In genomic region chr3:195162033-195162669, GRCh38 we compare ENCODE assay signal across 9 cellular contexts.
A peak's percentile ranks its signal among the peaks of the same experiment; 100 is the strongest.
DNase-seq lines count a peak whose midpoint lies in the region; ATAC-seq, FAIRE-seq and TF ChIP-seq lines count a peak whose summit lies in the region.
"Had no signal": no experiment of that assay in that cellular context is flagged by ENCODE, and none has a peak within 500 bp of the region (broad histone marks: within the 10 kb centered on the region; RNA-seq: fewer than 3 reads in every experiment).

No MANE protein-coding gene starts in this region.

- no TSS peak for BruUV-seq in GM12878 (replicated peaks; lab: Mats Ljungman, UMichigan)

- intact Hi-C loops in GM12878 (cut with micrococcal nuclease; ENCODE audit: unreplicated experiment): no loop called here

- no peaks in the 10 kb centered on the region for H3K9me3 ChIP-seq in GM12878 (replicated peaks; ENCODE audit: control insufficient read depth, insufficient read depth, low read length)

- TF ChIP-seq CTCF in GM12878 (IDR thresholded peaks at IDR 0.05 in 2 of 3, conservative IDR thresholded peaks at IDR 0.05 in 1 of 3; ENCODE audit: control insufficient read depth in 2 of 3, extremely low read depth in 1 of 3, insufficient read depth in 1 of 3, low read depth in 3 of 3, low read length in 3 of 3): no peak

- no peak for TF ChIP-seq EP300 in GM12878 (IDR thresholded peaks at IDR 0.05; ENCODE audit: borderline replicate concordance in 1 of 2, control insufficient read depth in 1 of 2, low read depth in 2 of 2, low read length in 2 of 2)

- H3K27me3 ChIP-seq in GM12878 (replicated peaks in 1 of 2; ENCODE audit: control insufficient read depth in 2 of 2, insufficient read depth in 2 of 2, low read length in 1 of 2) (no peaks in the 10 kb centered on the region), rectal smooth muscle tissue (ENCODE audit: control insufficient read depth, insufficient read depth, low read length) (no peaks in the 10 kb centered on the region)

- FAIRE-seq in GM12878 (lab: Jason Lieb, UNC): no peak
- FAIRE-seq: colon had no signal

- H3K4me2 ChIP-seq in GM12878 (ENCODE audit: control insufficient read depth, insufficient read depth): peak overlapping the region; percentile 61

- RAD21 ChIA-PET in GM12878 (lab: Charles Lee; ENCODE audit: unreplicated experiment): interaction anchor here (0.8 to 2.1 kb wide), 3 partner anchors 12 to 91 kb away, joined by 3 to 5 read pairs (median 4); no protein-coding TSS in a partner anchor

- 57% methylated on average over 15 of the region's 15 CpGs for WGBS in GM12878 (ENCODE audit: insufficient coverage, insufficient replicate concordance, low lambda C conversion rate, missing lambda C conversion rate)

- CTCF ChIA-PET in GM12878 (lab: Yijun Ruan, JAX): interaction anchor here (0.7 to 1.3 kb wide), 5 partner anchors 37 to 491 kb away, joined by 3 read pairs; partner anchors contain the start of gene LSG1

- H3K4me3 ChIP-seq in GM12878 (no peak overlapping the region), rectal smooth muscle tissue (ENCODE audit: low read length) (no peak overlapping the region)

- ATAC-seq in GM18909 (IDR thresholded peaks at IDR 0.05; ENCODE audit: poor library complexity, unreplicated experiment): peak; percentile 74
- ATAC-seq in HG03139 (IDR thresholded peaks at IDR 0.05; ENCODE audit: unreplicated experiment): peak; percentile 57
- peak; percentile 80 for ATAC-seq in GM12878

- peak; percentile 46; the same call in 1 of the 2 replicates for TF ChIP-seq POLR2A in GM12878 (IDR thresholded peaks at IDR 0.05; ENCODE audit: low read depth, low read length)

- SMC1A ChIA-PET in GM12878 (lab: Charles Lee; ENCODE audit: uncharacterized antibody, unreplicated experiment): interaction anchor here (0.7 to 1.3 kb wide), 7 partner anchors 8 to 479 kb away, joined by 3 to 10 read pairs (median 4); no protein-coding TSS in a partner anchor

- POLR2A ChIA-PET in GM12878 (lab: Charles Lee): interaction anchor here (0.6 to 1.2 kb wide), 5 partner anchors 11 to 85 kb away, joined by 3 to 5 read pairs (median 3); no protein-coding TSS in a partner anchor

- H3K36me3 ChIP-seq in GM12878 (ENCODE audit: control insufficient read depth in 2 of 2, insufficient read depth in 2 of 2, low read length in 1 of 2) (no peaks in the 10 kb centered on the region; a peak in 1 of 4 replicates), rectal smooth muscle tissue (ENCODE audit: control insufficient read depth, insufficient read depth, low read length) (no peaks in the 10 kb centered on the region)

- H3K79me2 ChIP-seq in GM12878 (ENCODE audit: control insufficient read depth, insufficient read depth, low read length): no peaks in the 10 kb centered on the region

- in situ Hi-C loops in GM12878 (cut with MboI): no loop called here

- peak overlapping the region; percentile 17; the same call in 1 of the 2 replicates for H3K9ac ChIP-seq in GM12878 (ENCODE audit: control insufficient read depth, insufficient read depth, low read length)
- no peak overlapping the region for H3K9ac ChIP-seq in rectal smooth muscle tissue (ENCODE audit: low read length)

- peaks cover 30% of the 10 kb centered on the region for H3K4me1 ChIP-seq in GM12878 (ENCODE audit: control insufficient read depth, insufficient read depth, low read length)
- peaks cover 7% of the 10 kb centered on the region for H3K4me1 ChIP-seq in rectal smooth muscle tissue (ENCODE audit: control insufficient read depth, insufficient read depth, low read length)

- peak overlapping the region; percentile 49 for H2AFZ ChIP-seq in GM12878 (ENCODE audit: control insufficient read depth, low read depth, low read length)

- no peak for TF ChIP-seq RAD21 in GM12878 (IDR thresholded peaks at IDR 0.05; ENCODE audit: insufficient read depth, low read depth, low read length)

- H3K27ac ChIP-seq in GM12878 (ENCODE audit: control insufficient read depth, insufficient read depth): peak overlapping the region; percentile 54
- peak overlapping the region; percentile 23 for H3K27ac ChIP-seq in rectal smooth muscle tissue (ENCODE audit: low read depth, low read length)

- no peaks in the 10 kb centered on the region; the same call in 1 of the 2 replicates for H4K20me1 ChIP-seq in GM12878 (ENCODE audit: control insufficient read depth, insufficient read depth)

- no peak for DNase-seq in GM12878 (ENCODE audit: low read depth, low spot score)
- no peak for DNase-seq in COR-L47 (lab: John Stamatoyannopoulos, UW)
- no peak for DNase-seq in NK-92 (lab: John Stamatoyannopoulos, UW; ENCODE audit: unreplicated experiment)
- DNase-seq in NCI-H2171 treated with DMSO at 0.1 percent for 48 hours (lab: John Stamatoyannopoulos, UW): no peak
- DNase-seq in NCI-H2107 (lab: John Stamatoyannopoulos, UW): no peak

TF ChIP-seq in GM12878, 131 proteins besides CTCF, POLR2A, EP300 and RAD21 (continues in another document):
- TF ChIP-seq ZBTB40 (IDR thresholded peaks at IDR 0.05; ENCODE audit: borderline replicate concordance) (no peak), TAF1 (IDR thresholded peaks at IDR 0.05; ENCODE audit: borderline replicate concordance, low read depth, low read length) (no peak), RAD51 (IDR thresholded peaks at IDR 0.05) (no peak), FOXM1 (IDR thresholded peaks at IDR 0.05; ENCODE audit: low read depth, low read length) (no peak), GABPA (IDR thresholded peaks at IDR 0.05; ENCODE audit: low read depth) (0 out of 2 replicates have a peak, but pooled peaks have one; percentile 36), CHD2 (IDR thresholded peaks at IDR 0.05; ENCODE audit: borderline replicate concordance, low read depth, low read length) (no peak), BACH1 (IDR thresholded peaks at IDR 0.05; ENCODE audit: borderline replicate concordance) (no peak), SMAD5 (IDR thresholded peaks at IDR 0.05; ENCODE audit: low read depth) (no peak), SMC3 (IDR thresholded peaks at IDR 0.05; ENCODE audit: borderline replicate concordance, low read length) (no peak), NFIC (IDR thresholded peaks at IDR 0.05; ENCODE audit: low read depth, low read length) (no peak), RCOR1 (conservative IDR thresholded peaks at IDR 0.05; ENCODE audit: low read depth, low read length) (no peak), POLR2AphosphoS2 (IDR thresholded peaks at IDR 0.05; ENCODE audit: low read depth, low read length) (no peak), MYC (IDR thresholded peaks at IDR 0.05; ENCODE audit: insufficient read depth, insufficient read length, insufficient replicate concordance, low read length, severe bottlenecking) (no peak), POU2F2 (IDR thresholded peaks at IDR 0.05; ENCODE audit: borderline replicate concordance, low read depth, low read length) (peak; percentile 42; the same call in 1 of the 3 replicates), STAT1 (conservative IDR thresholded peaks at IDR 0.05) (no peak), RUNX3 (IDR thresholded peaks at IDR 0.05; ENCODE audit: low read length) (peak; percentile 82), WRNIP1 (IDR thresholded peaks at IDR 0.05; ENCODE audit: borderline replicate concordance, low read depth, low read length) (no peak), ZNF207 (IDR thresholded peaks at IDR 0.05; ENCODE audit: borderline replicate concordance) (no peak), KAT2A (conservative IDR thresholded peaks at IDR 0.05; ENCODE audit: control insufficient read depth, low read depth, low read length) (no peak), MTA3 (IDR thresholded peaks at IDR 0.05; ENCODE audit: borderline replicate concordance, low read length) (no peak), CBX5 (IDR thresholded peaks at IDR 0.05; ENCODE audit: low read depth) (no peak)
